In genomic region chr14:103142903-103143302, GRCh38 we compare ENCODE assay signal across 25 cellular contexts. TPM values are rescaled to one million over a fixed set of nuclear protein-coding genes. Genes with fewer than 3 reads are reported as not detected.
"Had no signal": no experiment of that assay in that cellular context is flagged by ENCODE, and none has a peak within 500 bp of the region (broad histone marks: within the 10 kb centered on the region; RNA-seq: fewer than 3 reads in every experiment).

No MANE protein-coding gene starts in this region.

- H3K27ac Mint-ChIP-seq: activated CD8-positive, alpha-beta T cell treated with anti-CD3 and anti-CD28 coated beads for 36 hours; activated naive CD4-positive, alpha-beta T cell treated with anti-CD3 and anti-CD28 coated beads, Interleukin-2, amount 10 ng/mL, durations not matched to agents 7 days and 5 days; activated T-cell treated with anti-CD3 and anti-CD28 coated beads, Interleukin-2, amount 50 U/mL, for 24 hours; activated T-helper 2 cell treated with anti-CD3 and anti-CD28 coated beads, Interferon-gamma antibody, Interleukin-2, Interleukin-4, amounts not matched to agents 10 μg/mL and 5 μg/mL and 100 μg/mL, durations not matched to agents 14 hours and 24 hours and 36 hours; T-helper 2 cell treated with Interferon-gamma antibody and Interleukin-4, amounts not matched to agents 5 μg/mL and 100 μg/mL, for 36 hours had no signal

- H3K36me3 Mint-ChIP-seq: activated naive CD4-positive, alpha-beta T cell treated with anti-CD3 and anti-CD28 coated beads, Interleukin-2, amount 10 ng/mL, durations not matched to agents 7 days and 5 days had no signal

- DNase-seq: activated CD4-positive, alpha-beta T cell treated with anti-CD3 and anti-CD28 coated beads for 48 hours; activated CD4-positive, CD25-positive, alpha-beta regulatory T cell; activated CD8-positive, alpha-beta T cell treated with anti-CD3 and anti-CD28 coated beads for 36 hours; activated naive CD4-positive, alpha-beta T cell treated with anti-CD3 and anti-CD28 coated beads, Interleukin-2, amount 10 ng/mL, durations not matched to agents 7 days and 5 days; activated T-cell treated with anti-CD3 and anti-CD28 coated beads, Interleukin-2, amount 50 U/mL, for 24 hours; aorta; brain microvascular endothelial cell; heart left ventricle; left lung; stimulated activated CD4-positive, alpha-beta T cell treated with anti-CD3 and anti-CD28 coated beads, Interleukin-12 subunit alpha, Interleukin-12 subunit beta, amount 100 ng/mL, for 4 hours; stimulated activated CD4-positive, alpha-beta T cell treated with anti-CD3 and anti-CD28 coated beads, Interleukin-1b, Interleukin-23, amount 100 ng/mL, for 48 hours; stimulated activated CD8-positive, alpha-beta memory T cell treated with anti-CD3 and anti-CD28 coated beads, Interleukin-4, amount 100 ng/mL, for 48 hours; stimulated activated naive CD4-positive, alpha-beta T cell; substantia nigra; tibial artery; uterus had no signal

- H3K4me1 ChIP-seq: prostate gland had no signal

- H3K27me3 ChIP-seq: uterus had no signal

- H3K9me3 Mint-ChIP-seq: activated CD8-positive, alpha-beta T cell treated with anti-CD3 and anti-CD28 coated beads for 36 hours; activated naive CD4-positive, alpha-beta T cell treated with anti-CD3 and anti-CD28 coated beads, Interleukin-2, amount 10 ng/mL, durations not matched to agents 7 days and 5 days; activated T-cell treated with anti-CD3 and anti-CD28 coated beads, Interleukin-2, amount 50 U/mL, for 24 hours; activated T-helper 2 cell treated with anti-CD3 and anti-CD28 coated beads, Interferon-gamma antibody, Interleukin-2, Interleukin-4, amounts not matched to agents 10 μg/mL and 5 μg/mL and 100 μg/mL, durations not matched to agents 14 hours and 24 hours and 36 hours; T-helper 2 cell treated with Interferon-gamma antibody and Interleukin-4, amounts not matched to agents 5 μg/mL and 100 μg/mL, for 36 hours had no signal

- ATAC-seq: activated CD8-positive, alpha-beta T cell treated with anti-CD3 and anti-CD28 coated beads for 36 hours; gastroesophageal sphincter; heart left ventricle; left lung had no signal

- H3K9me3 ChIP-seq: esophagus muscularis mucosa, gastroesophageal sphincter, heart left ventricle, left lung, prostate gland, right atrium auricular region, tibial artery, uterus had no signal

- H3K4me3 Mint-ChIP-seq: activated CD8-positive, alpha-beta T cell treated with anti-CD3 and anti-CD28 coated beads for 36 hours; activated naive CD4-positive, alpha-beta T cell treated with anti-CD3 and anti-CD28 coated beads, Interleukin-2, amount 10 ng/mL, durations not matched to agents 7 days and 5 days; activated T-cell treated with anti-CD3 and anti-CD28 coated beads, Interleukin-2, amount 50 U/mL, for 24 hours; T-helper 2 cell treated with Interferon-gamma antibody and Interleukin-4, amounts not matched to agents 5 μg/mL and 100 μg/mL, for 36 hours had no signal

- H3K36me3 ChIP-seq: brain microvascular endothelial cell, esophagus muscularis mucosa, gastroesophageal sphincter, heart left ventricle, left lung, prostate gland, right atrium auricular region, tibial artery, uterus had no signal

- H3K27ac ChIP-seq: brain microvascular endothelial cell, coronary artery, esophagus muscularis mucosa, gastroesophageal sphincter, heart left ventricle, left lung, prostate gland, right atrium auricular region, tibial artery, uterus had no signal

- H3K4me3 ChIP-seq: coronary artery, esophagus muscularis mucosa, gastroesophageal sphincter, heart left ventricle, left lung, prostate gland, right atrium auricular region, tibial artery, uterus had no signal

RNA-seq across cellular contexts. Expression of gene EXOC3L4, which starts 48.4 kb away (rescaled TPM):
- total RNA-seq: activated CD8-positive, alpha-beta T cell treated with anti-CD3 and anti-CD28 coated beads for 36 hours; activated T-helper 2 cell treated with anti-CD3 and anti-CD28 coated beads, Interferon-gamma antibody, Interleukin-2, Interleukin-4, amounts not matched to agents 10 μg/mL and 5 μg/mL and 100 μg/mL, durations not matched to agents 14 hours and 24 hours and 36 hours; lung microvascular endothelial cell had no signal

RNA-seq across cellular contexts. Expression of gene LBHD2, which starts 58.9 kb away (rescaled TPM):
- total RNA-seq: activated CD8-positive, alpha-beta T cell treated with anti-CD3 and anti-CD28 coated beads for 36 hours; activated T-helper 2 cell treated with anti-CD3 and anti-CD28 coated beads, Interferon-gamma antibody, Interleukin-2, Interleukin-4, amounts not matched to agents 10 μg/mL and 5 μg/mL and 100 μg/mL, durations not matched to agents 14 hours and 24 hours and 36 hours; aorta; esophagus muscularis mucosa; gastroesophageal sphincter; heart left ventricle; kidney epithelial cell; left lung; lung microvascular endothelial cell; right atrium auricular region; uterus had no signal
